ENCODE assay signal across 1 cellular context in the genomic region with DNA sequence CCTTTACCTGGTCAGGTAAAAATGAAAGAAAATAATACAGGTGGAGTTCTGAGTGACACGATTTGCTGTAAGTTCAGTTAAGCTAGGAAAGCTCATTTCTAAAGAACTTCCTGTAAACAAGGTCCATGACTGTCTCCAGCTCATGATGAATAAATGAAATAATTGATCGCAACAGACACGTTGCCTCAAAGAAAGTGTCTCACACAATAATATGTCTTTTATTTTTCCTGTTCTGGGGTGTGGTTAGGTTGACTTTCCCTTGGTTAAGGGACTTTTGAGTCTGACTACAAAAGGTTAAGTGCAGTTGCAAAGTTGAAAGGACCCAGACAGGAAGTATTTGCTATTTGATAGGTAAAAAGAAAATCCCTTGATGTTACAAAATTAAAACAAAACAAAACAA.
TF ChIP-seq lines count a peak whose summit lies in the region.

No MANE protein-coding gene starts in this region.

TF ChIP-seq in HCT116, 20 proteins besides CTCF, POLR2A, EP300 and RAD21:
- TF ChIP-seq EGR1 (IDR thresholded peaks at IDR 0.05; ENCODE audit: low read depth) (no peak), FOSL1 (IDR thresholded peaks at IDR 0.05; ENCODE audit: low read depth) (peak; percentile 17; the same call in 1 of the 2 replicates)
- TF ChIP-seq, protein P1, sequence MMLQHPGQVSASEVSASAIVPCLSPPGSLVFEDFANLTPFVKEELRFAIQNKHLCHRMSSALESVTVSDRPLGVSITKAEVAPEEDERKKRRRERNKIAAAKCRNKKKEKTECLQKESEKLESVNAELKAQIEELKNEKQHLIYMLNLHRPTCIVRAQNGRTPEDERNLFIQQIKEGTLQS (IDR thresholded peaks at IDR 0.05): no peak
